11 cellular contexts compared by ENCODE assay signal in the genomic region with DNA sequence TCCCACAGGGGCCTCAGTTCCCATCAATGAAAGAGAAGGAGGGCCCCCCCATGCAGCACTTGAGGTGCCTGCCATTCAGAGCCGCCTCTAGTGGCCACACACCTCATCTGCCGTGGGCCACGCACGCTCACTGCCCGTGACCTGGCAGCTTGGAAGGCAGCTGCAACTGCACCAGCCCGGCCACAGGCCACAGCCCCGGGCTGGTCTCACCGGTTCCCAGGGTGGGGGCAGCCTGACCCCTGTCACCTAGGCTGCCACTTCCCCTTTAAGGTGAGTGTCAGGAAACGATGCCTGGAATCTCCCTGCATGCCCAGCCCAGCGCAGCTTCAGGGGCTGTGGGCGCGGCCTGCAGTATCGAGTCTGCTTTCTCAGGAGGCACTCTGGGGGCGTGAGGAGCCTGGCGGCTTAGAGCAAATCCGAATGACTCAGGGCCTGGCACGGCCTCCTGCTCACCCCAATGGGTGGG. TPM values are rescaled to one million over a fixed set of nuclear protein-coding genes. Genes with fewer than 3 reads are reported as not detected.
DNase-seq lines count a peak whose midpoint lies in the region; ATAC-seq, FAIRE-seq and TF ChIP-seq lines count a peak whose summit lies in the region.
"Had no signal": no experiment of that assay in that cellular context is flagged by ENCODE, and none has a peak within 500 bp of the region (broad histone marks: within the 10 kb centered on the region; RNA-seq: fewer than 3 reads in every experiment).

No MANE protein-coding gene starts in this region.

- ATAC-seq in GM19452 (IDR thresholded peaks at IDR 0.05; ENCODE audit: unreplicated experiment), result no peak
- ATAC-seq in heart right ventricle, result no peak

- intact Hi-C loops in prostate gland (cut with DNase I), result no loop called here
- intact Hi-C loops in heart right ventricle (cut with DNase I), result no loop called here

- H4K91ac ChIP-seq in mesenchymal stem cell (ENCODE audit: low read length), result no peak overlapping the region

- H3K9me3 ChIP-seq in prostate gland (no peaks in the 10 kb centered on the region), mesenchymal stem cell (ENCODE audit: control insufficient read depth, low read length) (no peaks in the 10 kb centered on the region), heart right ventricle (no peaks in the 10 kb centered on the region)

- no peaks in the 10 kb centered on the region for H3K27me3 ChIP-seq in prostate gland (replicated peaks; ENCODE audit: insufficient read depth)
- peaks cover 0 to 13% of the 10 kb centered on the region in 2 experiments for H3K27me3 ChIP-seq in mesenchymal stem cell (ENCODE audit: control insufficient read depth in 1 of 2, insufficient read depth in 1 of 2, low read length in 2 of 2)
- H3K27me3 ChIP-seq in heart right ventricle, result peaks cover 0 to 3% (median 0%) of the 10 kb centered on the region in 7 donors

- no peak overlapping the region for H2BK5ac ChIP-seq in mesenchymal stem cell (ENCODE audit: low read depth, low read length, poor library complexity, severe bottlenecking)

- no peak overlapping the region for H2AK5ac ChIP-seq in mesenchymal stem cell (ENCODE audit: low read length, severe bottlenecking)

- no peak overlapping the region for H3K18ac ChIP-seq in mesenchymal stem cell (ENCODE audit: low read depth in 1 of 2, low read length in 2 of 2)

- peaks cover 16% of the 10 kb centered on the region for H3K4me1 ChIP-seq in prostate gland (replicated peaks)
- H3K4me1 ChIP-seq in mesenchymal stem cell (ENCODE audit: control insufficient read depth, insufficient read depth, low read depth, low read length), result peaks cover 17% of the 10 kb centered on the region
- H3K4me1 ChIP-seq in heart right ventricle, result peaks cover 4 to 22% (median 12%) of the 10 kb centered on the region in 9 donors

- no peak overlapping the region for H2BK15ac ChIP-seq in mesenchymal stem cell (ENCODE audit: low read depth, poor library complexity, severe bottlenecking)

- peak overlapping the region; percentile 92 for H3K27ac Mint-ChIP-seq in progenitor cell of endocrine pancreas

- H3K27ac ChIP-seq in prostate gland (no peak overlapping the region), mesenchymal stem cell (ENCODE audit: low read length, poor library complexity, severe bottlenecking) (no peak overlapping the region), heart right ventricle (no peak overlapping the region)

- WGBS in prostate gland, result 36% methylated on average over 14 of the region's 17 CpGs
- 68% methylated on average over 17 of the region's 17 CpGs for WGBS in mesenchymal stem cell
- 49 to 70% methylated on average over 17 of the region's 17 CpGs for WGBS in heart right ventricle, 2 donors

- no peak overlapping the region for H3K4me3 ChIP-seq in prostate gland
- H3K4me3 ChIP-seq in mesenchymal stem cell (ENCODE audit: insufficient read depth in 1 of 2, low read depth in 1 of 2, low read length in 2 of 2), result no peak overlapping the region
- H3K4me3 ChIP-seq in heart right ventricle, result no peak overlapping the region

- H2BK12ac ChIP-seq in mesenchymal stem cell (ENCODE audit: low read length in 2 of 2), result no peak overlapping the region

- no peak overlapping the region for H3K14ac ChIP-seq in mesenchymal stem cell (ENCODE audit: low read length in 2 of 2)

- H2AFZ ChIP-seq in mesenchymal stem cell (ENCODE audit: low read depth, low read length), result no peak overlapping the region

- no peaks in the 10 kb centered on the region for H3K9me3 Mint-ChIP-seq in progenitor cell of endocrine pancreas (ENCODE audit: low read depth)

- TF ChIP-seq POLR2A in prostate gland (IDR thresholded peaks at IDR 0.05), result no peak

- H3K9ac ChIP-seq in mesenchymal stem cell (ENCODE audit: low read length), result no peak overlapping the region

- peaks cover 10% of the 10 kb centered on the region for H3K4me1 Mint-ChIP-seq in progenitor cell of endocrine pancreas (ENCODE audit: low read depth)

- no peak overlapping the region for H3K4ac ChIP-seq in mesenchymal stem cell (ENCODE audit: low read depth in 1 of 2, low read length in 2 of 2)

- no peak for FAIRE-seq in HTR-8/SVneo (lab: Jason Lieb, UNC)
- FAIRE-seq: frontal cortex had no signal

- peak overlapping the region; percentile 41 for H3K4me3 Mint-ChIP-seq in progenitor cell of endocrine pancreas (ENCODE audit: low read depth)

- no peak overlapping the region for H3K4me2 ChIP-seq in mesenchymal stem cell (ENCODE audit: low read length, poor library complexity, severe bottlenecking)

- no peaks in the 10 kb centered on the region for H3K27me3 Mint-ChIP-seq in progenitor cell of endocrine pancreas

- H3K36me3 Mint-ChIP-seq in progenitor cell of endocrine pancreas (ENCODE audit: insufficient read depth), result no peaks in the 10 kb centered on the region

- TF ChIP-seq CTCF in progenitor cell of endocrine pancreas (IDR thresholded peaks at IDR 0.05; ENCODE audit: unreplicated experiment) (peak; percentile 38), prostate gland (IDR thresholded peaks at IDR 0.05) (no peak), heart right ventricle (IDR thresholded peaks at IDR 0.05) (no peak)

- H4K8ac ChIP-seq in mesenchymal stem cell (ENCODE audit: low read length), result no peak overlapping the region

- H3K36me3 ChIP-seq in prostate gland (no peaks in the 10 kb centered on the region), mesenchymal stem cell (ENCODE audit: control insufficient read depth in 1 of 2, insufficient read depth in 2 of 2, low read depth in 1 of 2, low read length in 2 of 2) (no peaks in the 10 kb centered on the region), heart right ventricle (no peaks in the 10 kb centered on the region)

- H3K79me1 ChIP-seq in mesenchymal stem cell (replicated peaks; ENCODE audit: low read length, poor library complexity, severe bottlenecking), result no peaks in the 10 kb centered on the region

- no peak overlapping the region for H2BK120ac ChIP-seq in mesenchymal stem cell (ENCODE audit: low read depth, low read length)

- H3K23ac ChIP-seq in mesenchymal stem cell (ENCODE audit: low read length in 2 of 2), result no peak overlapping the region

- peak; percentile 48 for DNase-seq in EH (ENCODE audit: low read depth)
- DNase-seq in HTR-8/SVneo (ENCODE audit: insufficient read length, low spot score), result peak; percentile 36
- peak; percentile 79 for DNase-seq in ecto neural progenitor cell (ENCODE audit: low spot score)
- no peak for DNase-seq in progenitor cell of endocrine pancreas (ENCODE audit: low spot score, unreplicated experiment)
- no peak for DNase-seq in prostate gland (ENCODE audit: low spot score)
- no peak for DNase-seq in mesenchymal stem cell
- DNase-seq in heart right ventricle, result no peak
- DNase-seq: NCI-H2107 had no signal

RNA-seq across cellular contexts. Expression of gene MAB21L4, which starts 2.6 kb away (rescaled TPM):
- 9.7 and 12.5 TPM in 2 replicates for total RNA-seq in progenitor cell of endocrine pancreas
- 1 to 10 TPM; 1.1 to 3.5 TPM for total RNA-seq in prostate gland
- polyA plus RNA-seq in mesenchymal stem cell (2013, experiment 1 of 2), result not detected
- not detected for polyA plus RNA-seq in mesenchymal stem cell (2013, experiment 2 of 2)
- under 1 TPM in 2 of 10 donors, not detected in 8; 0.29 to 0.32 TPM for total RNA-seq in heart right ventricle
- under 1 TPM in 1 of 2 donors, not detected in 1; 0.06 TPM for polyA plus RNA-seq in heart right ventricle
- total RNA-seq: frontal cortex, posterior vena cava had no signal

RNA-seq across cellular contexts. Expression of gene CROCC2, which starts 12.7 kb away (rescaled TPM):
- total RNA-seq in progenitor cell of endocrine pancreas, result 0.36 and 0.40 TPM in 2 replicates
- total RNA-seq in prostate gland, result under 1 TPM in 1 of 2 donors, not detected in 1; 0.23 TPM
- not detected for polyA plus RNA-seq in mesenchymal stem cell (2013, experiment 1 of 2)
- not detected for polyA plus RNA-seq in mesenchymal stem cell (2013, experiment 2 of 2)
- total RNA-seq in heart right ventricle, result not detected
- under 1 TPM in 1 of 2 donors, not detected in 1; 0.06 TPM for polyA plus RNA-seq in heart right ventricle
- total RNA-seq: frontal cortex had no signal

RNA-seq across cellular contexts. Expression of gene AGXT, which starts 24.8 kb away (rescaled TPM):
- total RNA-seq in progenitor cell of endocrine pancreas (1.0 and 1.2 TPM in 2 replicates), prostate gland (not detected), heart right ventricle (not detected)
- polyA plus RNA-seq in mesenchymal stem cell (2013, experiment 1 of 2), result not detected
- not detected for polyA plus RNA-seq in mesenchymal stem cell (2013, experiment 2 of 2)
- under 1 TPM in 1 of 2 donors, not detected in 1; 0.09 TPM for polyA plus RNA-seq in heart right ventricle
- total RNA-seq: frontal cortex, posterior vena cava had no signal

Comparison
In these comparisons a context has a peak if more than half of its experiments do, and no peak if none do; other contexts are left out.
1. DNase-seq: peak in EH (single experiment), HTR-8/SVneo (single experiment) and ecto neural progenitor cell (single experiment); none in progenitor cell of endocrine pancreas (single experiment), prostate gland (single experiment), mesenchymal stem cell (single experiment) and heart right ventricle (0 of 2).